Comparison of ENCODE assay signal across 8 cellular contexts in genomic region chrX:126165721-126166401, GRCh38. TPM values are rescaled to one million over a fixed set of nuclear protein-coding genes. Genes with fewer than 3 reads are reported as not detected.
A peak's percentile ranks its signal among the peaks of the same experiment; 100 is the strongest.
DNase-seq lines count a peak whose midpoint lies in the region; ATAC-seq and TF ChIP-seq lines count a peak whose summit lies in the region.

Gene DCAF12L2 (minus strand): TSS chrX:126166289. CDS start chrX:126165924, 365 bp downstream.

- H3K4me1 Mint-ChIP-seq in stimulated activated naive CD8-positive, alpha-beta T cell treated with anti-CD3 and anti-CD28 coated beads, Interleukin-15, amount 100 ng/mL, for 72 hours, result no peaks in the 10 kb centered on the region
- no peaks in the 10 kb centered on the region for H3K4me1 Mint-ChIP-seq in endodermal cell
- H3K4me1 Mint-ChIP-seq in naive thymus-derived CD4-positive, alpha-beta T cell, result no peaks in the 10 kb centered on the region

- no peaks in the 10 kb centered on the region for H3K9me3 Mint-ChIP-seq in stimulated activated naive CD8-positive, alpha-beta T cell treated with anti-CD3 and anti-CD28 coated beads, Interleukin-15, amount 100 ng/mL, for 72 hours
- peaks cover 10% of the 10 kb centered on the region for H3K9me3 Mint-ChIP-seq in endodermal cell
- H3K9me3 Mint-ChIP-seq in naive thymus-derived CD4-positive, alpha-beta T cell, result peaks cover 0 to 5% (median 0%) of the 10 kb centered on the region in 11 donors

- H3K27ac Mint-ChIP-seq in stimulated activated naive CD8-positive, alpha-beta T cell treated with anti-CD3 and anti-CD28 coated beads, Interleukin-15, amount 100 ng/mL, for 72 hours, result no peak within 1 kb of the TSS
- no peak within 1 kb of the TSS for H3K27ac Mint-ChIP-seq in endodermal cell
- no peak within 1 kb of the TSS for H3K27ac Mint-ChIP-seq in naive thymus-derived CD4-positive, alpha-beta T cell

- no peak within 1 kb of the TSS for H3K9ac ChIP-seq in endodermal cell (ENCODE audit: extremely low read depth, low read length, poor library complexity, severe bottlenecking)

- CTCF ChIA-PET in naive thymus-derived CD4-positive, alpha-beta T cell (lab: Charles Lee), result no interaction called here

- intact Hi-C loops in naive thymus-derived CD4-positive, alpha-beta T cell (cut with micrococcal nuclease), result no loop called here
- intact Hi-C loops in vagina (cut with DNase I), result no loop called here

- peak within 1 kb of the TSS; percentile 55 to 61 for H3K4me3 Mint-ChIP-seq in stimulated activated naive CD8-positive, alpha-beta T cell treated with anti-CD3 and anti-CD28 coated beads, Interleukin-15, amount 100 ng/mL, for 72 hours
- peak within 1 kb of the TSS; percentile 56 for H3K4me3 Mint-ChIP-seq in endodermal cell
- H3K4me3 Mint-ChIP-seq in naive thymus-derived CD4-positive, alpha-beta T cell, result peak within 1 kb of the TSS in 8 of 10 donors; percentile 4 to 64 (median 46)

- H3K27me3 Mint-ChIP-seq in stimulated activated naive CD8-positive, alpha-beta T cell treated with anti-CD3 and anti-CD28 coated beads, Interleukin-15, amount 100 ng/mL, for 72 hours, result peaks cover 11% of the 10 kb centered on the region
- H3K27me3 Mint-ChIP-seq in endodermal cell (ENCODE audit: insufficient read depth), result peaks cover 37% of the 10 kb centered on the region
- peaks cover 4 to 22% (median 19%) of the 10 kb centered on the region in 5 donors for H3K27me3 Mint-ChIP-seq in naive thymus-derived CD4-positive, alpha-beta T cell

- TF ChIP-seq CTCF in endodermal cell (conservative IDR thresholded peaks at IDR 0.05) (no peak), vagina (IDR thresholded peaks at IDR 0.05) (no peak)

- H3K36me3 ChIP-seq in endodermal cell (ENCODE audit: control insufficient read depth, insufficient read depth, low read length) (no peaks in the 10 kb centered on the region), vagina (no peaks in the 10 kb centered on the region)
- H3K36me3 ChIP-seq in naive thymus-derived CD4-positive, alpha-beta T cell (ENCODE audit: control insufficient read depth in 2 of 3, insufficient read depth in 3 of 3, low read length in 3 of 3), result no peaks in the 10 kb centered on the region

- no peaks in the 10 kb centered on the region for H3K4me1 ChIP-seq in endodermal cell (ENCODE audit: control insufficient read depth, insufficient read depth, low read length)
- no peaks in the 10 kb centered on the region for H3K4me1 ChIP-seq in naive thymus-derived CD4-positive, alpha-beta T cell (ENCODE audit: control insufficient read depth in 2 of 2, insufficient read depth in 2 of 2, low read length in 2 of 2)
- no peaks in the 10 kb centered on the region for H3K4me1 ChIP-seq in vagina

- H3K4me3 ChIP-seq in endodermal cell (ENCODE audit: low read length) (no peak within 1 kb of the TSS), vagina (peak within 1 kb of the TSS; percentile 33 to 37)
- no peak within 1 kb of the TSS for H3K4me3 ChIP-seq in naive thymus-derived CD4-positive, alpha-beta T cell (ENCODE audit: low read length)

- DNase-seq in stimulated activated naive CD8-positive, alpha-beta T cell treated with anti-CD3 and anti-CD28 coated beads, Interleukin-15, amount 100 ng/mL, for 72 hours, result peak in 1 of 2 donors; percentile 0
- DNase-seq in stimulated activated naive CD8-positive, alpha-beta T cell treated with anti-CD3 and anti-CD28 coated beads, Interleukin-15, Interleukin-2, amounts not matched to agents 100 U/mL and 50 U/mL, for 24 hours, result no peak
- DNase-seq in endodermal cell, result peak; percentile 74
- peak in 1 of 9 donors; percentile 2 for DNase-seq in naive thymus-derived CD4-positive, alpha-beta T cell
- no peak for DNase-seq in vagina (ENCODE audit: extremely low spot score in 2 of 2)
- no peak for DNase-seq in middle frontal gyrus (ENCODE audit: extremely low spot score, low spot score)
- DNase-seq in NCI-H2029 treated with DMSO at 0.1 percent for 48 hours (lab: John Stamatoyannopoulos, UW), result no peak

- TF ChIP-seq POLR2A in vagina (IDR thresholded peaks at IDR 0.05), result no peak

- H3K27ac ChIP-seq in endodermal cell (ENCODE audit: low read depth, low read length) (no peak within 1 kb of the TSS), vagina (no peak within 1 kb of the TSS)
- H3K27ac ChIP-seq in naive thymus-derived CD4-positive, alpha-beta T cell (ENCODE audit: low read depth, low read length), result no peak within 1 kb of the TSS

- H3K27me3 ChIP-seq in endodermal cell (ENCODE audit: control insufficient read depth, insufficient read depth, low read length, poor library complexity, severe bottlenecking) (peaks cover 8% of the 10 kb centered on the region), vagina (no peaks in the 10 kb centered on the region)
- H3K27me3 ChIP-seq in naive thymus-derived CD4-positive, alpha-beta T cell (ENCODE audit: control insufficient read depth in 2 of 2, insufficient read depth in 2 of 2, low read length in 2 of 2), result no peaks in the 10 kb centered on the region

- POLR2A ChIA-PET in naive thymus-derived CD4-positive, alpha-beta T cell (lab: Charles Lee), result no interaction called here

- no peaks in the 10 kb centered on the region for H3K36me3 Mint-ChIP-seq in endodermal cell (ENCODE audit: low read depth)
- no peaks in the 10 kb centered on the region for H3K36me3 Mint-ChIP-seq in naive thymus-derived CD4-positive, alpha-beta T cell

- ATAC-seq in stimulated activated naive CD8-positive, alpha-beta T cell treated with anti-CD3 and anti-CD28 coated beads, Interleukin-15, amount 100 ng/mL, for 72 hours, result no peak
- no peak for ATAC-seq in stimulated activated naive CD8-positive, alpha-beta T cell treated with anti-CD3 and anti-CD28 coated beads, Interleukin-15, Interleukin-2, amounts not matched to agents 100 U/mL and 50 U/mL, for 24 hours
- no peak for ATAC-seq in naive thymus-derived CD4-positive, alpha-beta T cell
- ATAC-seq in HG02885 (IDR thresholded peaks at IDR 0.05; ENCODE audit: poor library complexity, unreplicated experiment), result no peak

- WGBS in endodermal cell (ENCODE audit: insufficient coverage in 1 of 2, insufficient read length in 1 of 2), 2 experiments, result 5% methylated on average over 80 of the region's 87 CpGs; no CpG with 5 or more reads in 1 of the 2 experiments

- H3K9me3 ChIP-seq in endodermal cell (ENCODE audit: control insufficient read depth, low read length), result no peaks in the 10 kb centered on the region
- H3K9me3 ChIP-seq in naive thymus-derived CD4-positive, alpha-beta T cell (ENCODE audit: control insufficient read depth in 2 of 3, low read length in 3 of 3), result no peaks in the 10 kb centered on the region
- H3K9me3 ChIP-seq in vagina, result no peaks in the 10 kb centered on the region

RNA-seq across cellular contexts. Expression of gene DCAF12L2, which starts in this region (rescaled TPM):
- 1 to 10 TPM; 1.6 to 3.4 TPM for total RNA-seq in endodermal cell
- 1.7 TPM for polyA plus RNA-seq in endodermal cell (2013, experiment 1 of 2)
- 2.1 TPM for polyA plus RNA-seq in endodermal cell (2013, experiment 2 of 2)
- total RNA-seq in naive thymus-derived CD4-positive, alpha-beta T cell, result not detected
- under 1 TPM in 1 of 2 donors, not detected in 1; 0.21 TPM for polyA plus RNA-seq in naive thymus-derived CD4-positive, alpha-beta T cell
- not detected for total RNA-seq in vagina

Comparison
In these comparisons a context has a peak if more than half of its experiments do, and no peak if none do; other contexts are left out.
1. H3K4me3 ChIP-seq: peak in vagina (2 of 2); none in endodermal cell (single experiment) and naive thymus-derived CD4-positive, alpha-beta T cell (single experiment).
2. Peak in every context shown above with its lines, with median percentiles within 50 percentile points of each other: H3K4me3 Mint-ChIP-seq.